22 cellular contexts compared by ENCODE assay signal in genomic region chr11:121347094-121347493, GRCh38. TPM values are rescaled to one million over a fixed set of nuclear protein-coding genes. Genes with fewer than 3 reads are reported as not detected.
A peak's percentile ranks its signal among the peaks of the same experiment; 100 is the strongest.
DNase-seq lines count a peak whose midpoint lies in the region; ATAC-seq, FAIRE-seq and TF ChIP-seq lines count a peak whose summit lies in the region.
"Had no signal": no experiment of that assay in that cellular context is flagged by ENCODE, and none has a peak within 500 bp of the region (broad histone marks: within the 10 kb centered on the region; RNA-seq: fewer than 3 reads in every experiment).

No MANE protein-coding gene starts in this region.

- H3K27ac Mint-ChIP-seq in activated naive CD4-positive, alpha-beta T cell treated with anti-CD3 and anti-CD28 coated beads for 36 hours: no peak overlapping the region
- H3K27ac Mint-ChIP-seq: B cell; CD4-positive, CD25-positive, alpha-beta regulatory T cell had no signal

- in situ Hi-C loops in GM12878 (cut with MboI): no loop called here

- no peaks in the 10 kb centered on the region for H3K36me3 Mint-ChIP-seq in activated naive CD4-positive, alpha-beta T cell treated with anti-CD3 and anti-CD28 coated beads for 36 hours (ENCODE audit: low read depth)
- H3K36me3 Mint-ChIP-seq: CD4-positive, CD25-positive, alpha-beta regulatory T cell; CD8-positive, alpha-beta memory T cell had no signal

- no peaks in the 10 kb centered on the region for H3K36me3 ChIP-seq in GM12878 (ENCODE audit: control insufficient read depth in 2 of 2, insufficient read depth in 2 of 2, low read length in 1 of 2)
- no peaks in the 10 kb centered on the region for H3K36me3 ChIP-seq in endocrine pancreas (ENCODE audit: control insufficient read depth, insufficient read depth, low read length)
- H3K36me3 ChIP-seq: BLaER1 had no signal

- TF ChIP-seq EP300 in GM12878 (IDR thresholded peaks at IDR 0.05; ENCODE audit: borderline replicate concordance in 1 of 2, control insufficient read depth in 1 of 2, low read depth in 2 of 2, low read length in 2 of 2): no peak

- no peaks in the 10 kb centered on the region for H3K79me2 ChIP-seq in GM12878 (ENCODE audit: control insufficient read depth, insufficient read depth, low read length)

- intact Hi-C loops in GM12878 (cut with micrococcal nuclease; ENCODE audit: unreplicated experiment): no loop called here
- intact Hi-C loops in activated naive CD4-positive, alpha-beta T cell treated with anti-CD3 and anti-CD28 coated beads for 36 hours (cut with micrococcal nuclease): no loop called here

- BruUV-seq in GM12878 (replicated peaks; lab: Mats Ljungman, UMichigan): no TSS peak

- no peaks in the 10 kb centered on the region for H3K9me3 Mint-ChIP-seq in activated naive CD4-positive, alpha-beta T cell treated with anti-CD3 and anti-CD28 coated beads for 36 hours
- H3K9me3 Mint-ChIP-seq: CD8-positive, alpha-beta memory T cell had no signal

- no peaks in the 10 kb centered on the region for H4K20me1 ChIP-seq in GM12878 (ENCODE audit: control insufficient read depth, insufficient read depth)
- H4K20me1 ChIP-seq: BLaER1 had no signal

- H3K4me1 ChIP-seq in GM12878 (ENCODE audit: control insufficient read depth, insufficient read depth, low read length) (peaks cover 3% of the 10 kb centered on the region), endocrine pancreas (ENCODE audit: control insufficient read depth, insufficient read depth, low read length) (peaks cover 9% of the 10 kb centered on the region)
- H3K4me1 ChIP-seq: BLaER1 had no signal

- H3K9me3 ChIP-seq in GM12878 (replicated peaks; ENCODE audit: control insufficient read depth, insufficient read depth, low read length) (no peaks in the 10 kb centered on the region), endocrine pancreas (ENCODE audit: control insufficient read depth, low read length) (no peaks in the 10 kb centered on the region)
- H3K9me3 ChIP-seq: BLaER1 had no signal

- H3K9ac ChIP-seq in GM12878 (ENCODE audit: control insufficient read depth, insufficient read depth, low read length): no peak overlapping the region
- H3K9ac ChIP-seq in endocrine pancreas (ENCODE audit: control insufficient read depth, insufficient read depth, low read length): no peak overlapping the region
- H3K9ac ChIP-seq: BLaER1 had no signal

- SMC1A ChIA-PET in GM12878 (lab: Charles Lee; ENCODE audit: uncharacterized antibody, unreplicated experiment): interaction anchor here (0.8 to 17.0 kb wide), 3 partner anchors 11 to 22 kb away, joined by 3 to 338 read pairs (median 9); no protein-coding TSS in a partner anchor

- H3K4me2 ChIP-seq in GM12878 (ENCODE audit: control insufficient read depth, insufficient read depth): no peak overlapping the region
- H3K4me2 ChIP-seq: BLaER1 had no signal

- WGBS in GM12878 (ENCODE audit: insufficient coverage, insufficient replicate concordance, low lambda C conversion rate, missing lambda C conversion rate): 74% methylated on average over 2 of the region's 2 CpGs

- FAIRE-seq in GM12891 (lab: Jason Lieb, UNC) (peak; percentile 28), GM12878 (lab: Jason Lieb, UNC) (no peak)
- FAIRE-seq: A204.1, D721Med, GM12892 had no signal

- RAD21 ChIA-PET in GM12878 (lab: Charles Lee; ENCODE audit: unreplicated experiment): interaction anchor here (1.0 kb wide), 1 partner anchor 12 kb away, joined by 3 read pairs; no protein-coding TSS in a partner anchor

- CTCF ChIA-PET in GM12878 (lab: Yijun Ruan, JAX): interaction anchor here (0.9 kb wide), 1 partner anchor 12 kb away, joined by 3 read pairs; no protein-coding TSS in a partner anchor
- CTCF ChIA-PET in activated naive CD4-positive, alpha-beta T cell treated with anti-CD3 and anti-CD28 coated beads for 36 hours (lab: Charles Lee): no interaction called here

- no peaks in the 10 kb centered on the region; a peak in 1 of 4 replicates for H3K27me3 ChIP-seq in GM12878 (replicated peaks in 1 of 2; ENCODE audit: control insufficient read depth in 2 of 2, insufficient read depth in 2 of 2, low read length in 1 of 2)
- H3K27me3 ChIP-seq in endocrine pancreas (ENCODE audit: control insufficient read depth, insufficient read depth, low read length): no peaks in the 10 kb centered on the region
- H3K27me3 ChIP-seq: BLaER1 had no signal

- peak; percentile 46; the same call in 2 of the 3 replicates for ATAC-seq in GM12878
- no peak for ATAC-seq in GM18873 (IDR thresholded peaks at IDR 0.05; ENCODE audit: low FRiP score, unreplicated experiment)
- ATAC-seq in HG02981 (IDR thresholded peaks at IDR 0.05; ENCODE audit: unreplicated experiment): no peak

- no peaks in the 10 kb centered on the region for H3K4me1 Mint-ChIP-seq in activated naive CD4-positive, alpha-beta T cell treated with anti-CD3 and anti-CD28 coated beads for 36 hours (ENCODE audit: low read depth)
- H3K4me1 Mint-ChIP-seq: CD8-positive, alpha-beta memory T cell had no signal

- H3K4me3 ChIP-seq in GM12878 (no peak overlapping the region), endocrine pancreas (ENCODE audit: control insufficient read depth, insufficient read depth, low read length) (peak overlapping the region; percentile 67)
- H3K4me3 ChIP-seq: BLaER1 had no signal

- POLR2A ChIA-PET in GM12878 (lab: Charles Lee): interaction anchor here (1.1 kb wide), 1 partner anchor 20 kb away, joined by 6 read pairs; no protein-coding TSS in a partner anchor

- no peak overlapping the region for H3K4me3 Mint-ChIP-seq in activated naive CD4-positive, alpha-beta T cell treated with anti-CD3 and anti-CD28 coated beads for 36 hours
- H3K4me3 Mint-ChIP-seq: B cell; CD4-positive, CD25-positive, alpha-beta regulatory T cell; CD8-positive, alpha-beta memory T cell had no signal

- no peak overlapping the region for H3K27ac ChIP-seq in GM12878 (ENCODE audit: control insufficient read depth, insufficient read depth)
- H3K27ac ChIP-seq: 22Rv1, BLaER1, C4-2B had no signal

- TF ChIP-seq RAD21 in GM12878 (IDR thresholded peaks at IDR 0.05; ENCODE audit: insufficient read depth, low read depth, low read length): no peak

- H3K27me3 Mint-ChIP-seq in activated naive CD4-positive, alpha-beta T cell treated with anti-CD3 and anti-CD28 coated beads for 36 hours (ENCODE audit: low read depth): no peaks in the 10 kb centered on the region
- H3K27me3 Mint-ChIP-seq: B cell; CD4-positive, CD25-positive, alpha-beta regulatory T cell had no signal

- DNase-seq in GM12891 (ENCODE audit: insufficient read length, low spot score): no peak
- DNase-seq in GM12878 (ENCODE audit: low read depth, low spot score): no peak
- DNase-seq in activated naive CD4-positive, alpha-beta T cell treated with anti-CD3 and anti-CD28 coated beads for 36 hours: no peak
- DNase-seq: CD4-positive, CD25-positive, alpha-beta regulatory T cell; CD8-positive, alpha-beta memory T cell; DMS 273 treated with DMSO at 0.1 percent for 48 hours; DMS79; EL; GDM1; GOT3; H7; HCEC 1CT had no signal

- TF ChIP-seq CTCF in GM12878 (IDR thresholded peaks at IDR 0.05 in 2 of 3, conservative IDR thresholded peaks at IDR 0.05 in 1 of 3; ENCODE audit: control insufficient read depth in 2 of 3, extremely low read depth in 1 of 3, insufficient read depth in 1 of 3, low read depth in 3 of 3, low read length in 3 of 3): no peak

- H2AFZ ChIP-seq in GM12878 (ENCODE audit: control insufficient read depth, low read depth, low read length): no peak overlapping the region

- TF ChIP-seq POLR2A in GM12891 (IDR thresholded peaks at IDR 0.05; ENCODE audit: low read depth, low read length) (no peak), GM12878 (IDR thresholded peaks at IDR 0.05; ENCODE audit: low read depth, low read length) (no peak)

TF ChIP-seq in GM12891, 5 proteins besides CTCF, POLR2A, EP300 and RAD21:
- TF ChIP-seq SPI1 (IDR thresholded peaks at IDR 0.05; ENCODE audit: low read depth, low read length) (no peak), PAX5 (IDR thresholded peaks at IDR 0.05; ENCODE audit: insufficient read depth, low read length, severe bottlenecking) (no peak), TAF1 (IDR thresholded peaks at IDR 0.05; ENCODE audit: low read depth, low read length) (no peak), POU2F2 (IDR thresholded peaks at IDR 0.05; ENCODE audit: low read depth, low read length) (no peak), POLR2AphosphoS5 (IDR thresholded peaks at IDR 0.05; ENCODE audit: low read depth, low read length) (no peak)

TF ChIP-seq in GM12878, 131 proteins besides CTCF, POLR2A, EP300 and RAD21:
- TF ChIP-seq BMI1 (IDR thresholded peaks at IDR 0.05; ENCODE audit: borderline replicate concordance) (peak; percentile 64; the same call in 1 of the 2 replicates), BHLHE40 (IDR thresholded peaks at IDR 0.05; ENCODE audit: borderline replicate concordance in 1 of 2, low read depth in 2 of 2, low read length in 1 of 2) (no peak)
TF ChIP-seq in GM12878: peak in this region for 1.

RNA-seq across cellular contexts. Expression of gene SC5D, which starts 54.5 kb away (rescaled TPM):
- 34.2 TPM for polyA plus RNA-seq in GM12891 (2012; ENCODE audit: low read depth, missing spikeins)
- total RNA-seq in GM12878 (2013; cell fraction: nucleolus; rRNA removed): 66.7 and 75.4 TPM in 2 replicates
- 27.2 and 30.1 TPM in 2 replicates for total RNA-seq in GM12878 (2014; rRNA removed)
- 36.0 and 36.3 TPM in 2 replicates for total RNA-seq in GM12878 (2014; rRNA removed; fragmentation: Illumina TruSeq; extraction: Trizol)
- 22.5 and 23.7 TPM in 2 replicates for total RNA-seq in GM12878 (2021)
- 27.6 TPM for polyA plus RNA-seq in GM12878 (2011; ENCODE audit: low read depth)
- polyA plus RNA-seq in GM12878 (2011; rRNA removed): 134 and 148 TPM in 2 replicates
- polyA plus RNA-seq in GM12878 (2011; cell fraction: cytosol; rRNA removed): 24.0 and 42.1 TPM in 2 replicates
- polyA plus RNA-seq in GM12878 (2011; cell fraction: nucleus; rRNA removed): 27.7 and 29.9 TPM in 2 replicates
- polyA plus RNA-seq in GM12878 (2012): 40.9 and 62.5 TPM in 2 replicates
- 46.1 and 58.9 TPM in 2 replicates for polyA plus RNA-seq in GM12878 (2014; fragmentation: Illumina TruSeq; extraction: Trizol)
- polyA plus RNA-seq in GM12878 (2014; fragmentation: Nextera tagmentation; extraction: Ambion mirVana): 10 to 100 TPM; 26.5 to 31.7 TPM
- polyA plus RNA-seq in GM12878 (2014; rRNA removed): 25.3 and 39.5 TPM in 2 replicates
- polyA plus RNA-seq in GM12878 (2016; fragmentation: Nextera tagmentation; extraction: Ambion mirVana): 10 to 100 TPM; 26.2 to 30.0 TPM
- 60.1 and 106 TPM in 2 replicates for polyA minus RNA-seq in GM12878 (2011; rRNA and poly(A)+ RNA removed)
- polyA minus RNA-seq in GM12878 (2011; cell fraction: cytosol; rRNA and poly(A)+ RNA removed): 12.4 and 22.0 TPM in 2 replicates
- 25.4 and 34.3 TPM in 2 replicates for polyA minus RNA-seq in GM12878 (2011; cell fraction: nucleus; rRNA and poly(A)+ RNA removed)
- 10 to 100 TPM; 29.6 to 31.7 TPM for total RNA-seq in activated naive CD4-positive, alpha-beta T cell treated with anti-CD3 and anti-CD28 coated beads for 36 hours
